Comparison of ENCODE assay signal across 8 cellular contexts in the genomic region with DNA sequence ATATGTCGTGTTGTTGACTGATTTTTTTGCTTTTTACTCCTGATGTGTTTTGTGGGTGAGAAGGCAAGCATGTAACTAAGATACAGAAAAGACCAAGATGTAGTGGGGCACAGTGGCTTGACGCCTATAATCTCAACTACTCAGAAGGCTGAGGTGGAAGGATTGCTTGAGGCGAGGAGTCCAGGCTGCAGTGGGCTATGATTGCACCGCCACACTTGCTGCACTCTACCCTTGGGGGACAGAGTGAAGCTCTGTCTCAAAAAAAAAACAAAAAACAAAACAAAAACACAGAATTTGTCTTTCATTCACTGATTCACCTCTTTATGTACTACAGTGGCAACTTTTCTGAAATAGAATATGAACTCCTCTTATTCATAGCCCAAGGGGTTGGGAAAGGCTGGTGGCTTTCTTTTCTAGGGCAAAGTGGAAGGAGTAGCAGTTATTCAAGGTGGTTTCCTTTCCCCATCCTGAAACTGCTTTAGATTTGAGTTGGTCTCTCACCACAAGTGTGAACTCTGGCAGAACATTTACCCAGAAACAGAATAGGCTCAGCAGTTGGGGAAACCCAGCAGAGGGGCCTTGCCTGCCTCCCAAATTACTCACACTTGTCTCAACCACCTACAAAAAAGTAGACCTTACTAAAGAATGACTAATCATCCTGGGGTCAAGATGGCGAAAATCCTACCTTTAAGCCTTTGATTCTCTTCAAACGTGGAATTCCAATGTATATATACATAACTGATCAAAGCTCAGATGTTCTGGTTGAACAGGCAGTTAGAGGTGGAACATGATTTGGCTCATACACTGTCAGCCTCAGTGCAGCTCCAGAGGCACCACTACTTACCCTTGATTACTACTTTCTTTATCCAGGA. TPM values are rescaled to one million over a fixed set of nuclear protein-coding genes. Genes with fewer than 3 reads are reported as not detected.
DNase-seq lines count a peak whose midpoint lies in the region; ATAC-seq and TF ChIP-seq lines count a peak whose summit lies in the region.

No MANE protein-coding gene starts in this region.

- TF ChIP-seq POLR2A in tibial nerve (IDR thresholded peaks at IDR 0.05), result no peak

- H3K9ac ChIP-seq in MM.1S (ENCODE audit: low read length) (no peak overlapping the region), adipocyte (ENCODE audit: low read length) (no peak overlapping the region)

- no peak for TF ChIP-seq EP300 in tibial nerve (IDR thresholded peaks at IDR 0.05)

- H4K20me1 ChIP-seq in MM.1S (ENCODE audit: insufficient read depth, low read length), result no peaks in the 10 kb centered on the region

- TF ChIP-seq CTCF in MM.1S (IDR thresholded peaks at IDR 0.05; ENCODE audit: low read length) (no peak), tibial nerve (IDR thresholded peaks at IDR 0.05) (no peak)

- peaks cover 45% of the 10 kb centered on the region for H3K4me1 ChIP-seq in MM.1S (ENCODE audit: low read length)
- peaks cover 69% of the 10 kb centered on the region for H3K4me1 ChIP-seq in adipocyte (ENCODE audit: control insufficient read depth, insufficient read depth, low read length)
- H3K4me1 ChIP-seq in tibial nerve, result peaks cover 0 to 66% (median 45%) of the 10 kb centered on the region in 4 donors

- H3K79me2 ChIP-seq in MM.1S (ENCODE audit: low read length), result peaks cover 25% of the 10 kb centered on the region

- H2AFZ ChIP-seq in MM.1S (ENCODE audit: low read length), result no peak overlapping the region

- H3K4me3 ChIP-seq in MM.1S (ENCODE audit: low read length), result no peak overlapping the region
- H3K4me3 ChIP-seq in adipocyte (ENCODE audit: low read length), result peak overlapping the region; percentile 68
- no peak overlapping the region for H3K4me3 ChIP-seq in tibial nerve

- peak; percentile 80 for ATAC-seq in GM21723 (IDR thresholded peaks at IDR 0.05; ENCODE audit: unreplicated experiment)

- H3F3A ChIP-seq in MM.1S (ENCODE audit: insufficient read depth, low read length), result peaks cover 30% of the 10 kb centered on the region

- H3K27me3 ChIP-seq in MM.1S (replicated peaks; ENCODE audit: insufficient read depth, low read length), result no peaks in the 10 kb centered on the region
- no peaks in the 10 kb centered on the region for H3K27me3 ChIP-seq in adipocyte (replicated peaks; ENCODE audit: control insufficient read depth, insufficient read depth, low read length)
- no peaks in the 10 kb centered on the region for H3K27me3 ChIP-seq in tibial nerve

- H3K36me3 ChIP-seq in MM.1S (replicated peaks; ENCODE audit: insufficient read depth, low read length) (0 out of 2 replicates have a peak, but pooled peaks cover 5% of the 10 kb centered on the region), adipocyte (ENCODE audit: control insufficient read depth, insufficient read depth, low read length, severe bottlenecking) (peaks cover 15% of the 10 kb centered on the region), tibial nerve (peaks cover 0 to 24% (median 0%) of the 10 kb centered on the region in 3 donors)

- H3K4me2 ChIP-seq in MM.1S (ENCODE audit: low read depth, low read length), result peak overlapping the region; percentile 25; the same call in 1 of the 2 replicates

- intact Hi-C loops in head of caudate nucleus (cut with DNase I), result no loop called here

- H3K9me2 ChIP-seq in MM.1S (replicated peaks; ENCODE audit: insufficient read depth, low read length), result no peaks in the 10 kb centered on the region

- DNase-seq in Daoy (ENCODE audit: low read depth) (peak; percentile 35), MM.1S (peak; percentile 74), adipocyte (ENCODE audit: low read depth) (no peak), head of caudate nucleus (no peak), DMS153 treated with DMSO at 0.1 percent for 48 hours (lab: John Stamatoyannopoulos, UW; ENCODE audit: unreplicated experiment) (no peak), tibial nerve (ENCODE audit: low spot score in 2 of 2) (no peak)
- peak; percentile 60 to 70 for DNase-seq in stimulated activated CD8-positive, alpha-beta memory T cell treated with anti-CD3 and anti-CD28 coated beads, Interleukin-15, amount 100 ng/mL, for 48 hours (ENCODE audit: low read depth in 2 of 2)

- no peaks in the 10 kb centered on the region for H3K9me3 ChIP-seq in MM.1S (replicated peaks; ENCODE audit: insufficient read depth, low read length)
- no peaks in the 10 kb centered on the region for H3K9me3 ChIP-seq in adipocyte (ENCODE audit: control insufficient read depth, low read length)
- no peaks in the 10 kb centered on the region for H3K9me3 ChIP-seq in tibial nerve

- H3K27ac ChIP-seq in MM.1S (ENCODE audit: low read length), result peak overlapping the region; percentile 45; the same call in 1 of the 2 replicates
- H3K27ac ChIP-seq in tibial nerve, result peak overlapping the region in 1 of 4 donors; percentile 74

- 95 to 96% methylated on average over 6 of the region's 6 CpGs for WGBS in tibial nerve, 2 donors

RNA-seq across cellular contexts. Expression of a gene that starts 6.5 kb away (rescaled TPM):
- 39.7 and 44.3 TPM in 2 replicates for total RNA-seq in Daoy (2014; rRNA removed; shearing (Covaris generic))
- total RNA-seq in tibial nerve, result 10 to 100 TPM; 54.4 to 83.5 (median 75.1) TPM

Comparison
In these comparisons a context has a peak if more than half of its experiments do, and no peak if none do; other contexts are left out.
1. DNase-seq: peak in Daoy (single experiment), MM.1S (single experiment) and stimulated activated CD8-positive, alpha-beta memory T cell treated with anti-CD3 and anti-CD28 coated beads, Interleukin-15, amount 100 ng/mL, for 48 hours (2 of 2); none in adipocyte (single experiment), head of caudate nucleus (0 of 42), DMS153 treated with DMSO at 0.1 percent for 48 hours (single experiment) and tibial nerve (0 of 2).